Comparison of ENCODE assay signal across 26 cellular contexts in genomic region chr1:218679391-218679790, GRCh38.
DNase-seq lines count a peak whose midpoint lies in the region; ATAC-seq, FAIRE-seq and TF ChIP-seq lines count a peak whose summit lies in the region.
"Had no signal": no experiment of that assay in that cellular context is flagged by ENCODE, and none has a peak within 500 bp of the region (broad histone marks: within the 10 kb centered on the region; RNA-seq: fewer than 3 reads in every experiment).

No MANE protein-coding gene starts in this region.

- H3K27ac ChIP-seq in breast epithelium (no peak overlapping the region), foreskin keratinocyte (no peak overlapping the region), uterus (no peak overlapping the region)
- H3K27ac ChIP-seq: 22Rv1, SJCRH30 had no signal

- peak overlapping the region; percentile 11 for H3K4me2 ChIP-seq in skeletal muscle satellite cell (ENCODE audit: low read length)

- no peak for FAIRE-seq in bronchial epithelial cell (lab: Jason Lieb, UNC)
- FAIRE-seq: GM19239 had no signal

- peak; percentile 24 for ATAC-seq in foreskin keratinocyte
- ATAC-seq: PC-3, Right ventricle myocardium inferior had no signal

- peak; percentile 56 for DNase-seq in MCF 10A (ENCODE audit: unreplicated experiment)
- DNase-seq in breast epithelium (ENCODE audit: low spot score in 2 of 2), result no peak
- peak; percentile 49 for DNase-seq in bronchial epithelial cell (ENCODE audit: low read depth)
- DNase-seq in foreskin keratinocyte, result peak in 1 of 2 donors; percentile 50
- no peak for DNase-seq in uterus
- DNase-seq in activated CD8-positive, alpha-beta memory T cell treated with anti-CD3 and anti-CD28 coated beads for 24 hours, result no peak
- DNase-seq in DMS 273 (lab: John Stamatoyannopoulos, UW; ENCODE audit: unreplicated experiment), result no peak
- DNase-seq: BE2C; CD8-positive, alpha-beta memory T cell; DMS79 treated with DMSO at 0.1 percent for 48 hours; H7; Karpas-422; NCI-H1092 treated with DMSO at 0.1 percent for 48 hours; NCI-H146; NCI-H1930; NCI-H2107; NCI-H524 treated with DMSO at 0.1 percent for 48 hours; NCI-H82; NK-92 treated with Interleukin-12 subunit alpha and Interleukin-12 subunit beta, amount 100 ng/mL, for 24 hours; PC-3; SJCRH30 had no signal

- H3K27me3 ChIP-seq in breast epithelium (no peaks in the 10 kb centered on the region), bronchial epithelial cell (ENCODE audit: control insufficient read depth, insufficient read depth, low read length) (no peaks in the 10 kb centered on the region), foreskin keratinocyte (no peaks in the 10 kb centered on the region), skeletal muscle satellite cell (ENCODE audit: control insufficient read depth, insufficient read depth, low read length) (no peaks in the 10 kb centered on the region), uterus (no peaks in the 10 kb centered on the region)
- H3K27me3 ChIP-seq: BE2C, SJCRH30 had no signal

- H3K4me1 ChIP-seq in breast epithelium, result no peaks in the 10 kb centered on the region
- H3K4me1 ChIP-seq in foreskin keratinocyte, result peaks cover 36% of the 10 kb centered on the region
- H3K4me1 ChIP-seq in skeletal muscle satellite cell (ENCODE audit: control insufficient read depth, insufficient read depth, low read length), result peaks cover 33% of the 10 kb centered on the region
- no peaks in the 10 kb centered on the region for H3K4me1 ChIP-seq in uterus
- H3K4me1 ChIP-seq: BE2C had no signal

- no peaks in the 10 kb centered on the region for H3K9me3 ChIP-seq in breast epithelium
- H3K9me3 ChIP-seq in skeletal muscle satellite cell (replicated peaks; ENCODE audit: low read length), result no peaks in the 10 kb centered on the region
- no peaks in the 10 kb centered on the region for H3K9me3 ChIP-seq in uterus
- H3K9me3 ChIP-seq: BE2C had no signal

- no TSS peak for BruUV-seq in MCF 10A (replicated peaks; lab: Mats Ljungman, UMichigan)

- H3K9me3 Mint-ChIP-seq in MCF 10A (ENCODE audit: unreplicated experiment), result peaks cover 7% of the 10 kb centered on the region

- no peaks in the 10 kb centered on the region for H3K27me3 Mint-ChIP-seq in MCF 10A (ENCODE audit: insufficient read depth, unreplicated experiment)
- H3K27me3 Mint-ChIP-seq: CD8-positive, alpha-beta memory T cell had no signal

- intact Hi-C loops in MCF 10A (cut with micrococcal nuclease), result no loop called here
- intact Hi-C loops in breast epithelium (cut with DNase I; ENCODE audit: low total_unique reads), result no loop called here
- intact Hi-C loops in uterus (cut with DNase I; ENCODE audit: low total_unique reads), result no loop called here

- H3K36me3 Mint-ChIP-seq in MCF 10A (ENCODE audit: insufficient read depth, unreplicated experiment), result no peaks in the 10 kb centered on the region
- H3K36me3 Mint-ChIP-seq: CD14-positive monocyte; CD8-positive, alpha-beta memory T cell had no signal

- TF ChIP-seq CTCF in MCF 10A (IDR thresholded peaks at IDR 0.05; ENCODE audit: unreplicated experiment), result no peak
- no peak for TF ChIP-seq CTCF in breast epithelium (IDR thresholded peaks at IDR 0.05)
- TF ChIP-seq CTCF in bronchial epithelial cell (IDR thresholded peaks at IDR 0.05; ENCODE audit: insufficient read depth, low read length, severe bottlenecking), result no peak
- no peak for TF ChIP-seq CTCF in foreskin keratinocyte (conservative IDR thresholded peaks at IDR 0.05)
- TF ChIP-seq CTCF in uterus (IDR thresholded peaks at IDR 0.05), result no peak

- no peak overlapping the region for H3K9ac ChIP-seq in skeletal muscle satellite cell (ENCODE audit: low read depth, low read length)

- POLR2A ChIA-PET in MCF 10A (lab: Yijun Ruan, JAX), result interaction anchor here (0.7 to 1.8 kb wide), 10 partner anchors 10 to 335 kb away, joined by 3 to 14 read pairs (median 4); no protein-coding TSS in a partner anchor

- no peak overlapping the region for H3K4me3 ChIP-seq in breast epithelium
- H3K4me3 ChIP-seq in bronchial epithelial cell (ENCODE audit: low read depth, low read length), result no peak overlapping the region
- no peak overlapping the region for H3K4me3 ChIP-seq in skeletal muscle satellite cell (ENCODE audit: low read length)
- no peak overlapping the region for H3K4me3 ChIP-seq in uterus
- H3K4me3 ChIP-seq: SJCRH30 had no signal

- CTCF ChIA-PET in MCF 10A (lab: Yijun Ruan, JAX), result interaction anchor here (0.6 to 1.5 kb wide), 9 partner anchors 13 to 707 kb away, joined by 3 to 6 read pairs (median 4); no protein-coding TSS in a partner anchor

- H3K36me3 ChIP-seq in breast epithelium (no peaks in the 10 kb centered on the region), bronchial epithelial cell (ENCODE audit: control insufficient read depth, insufficient read depth, low read length) (no peaks in the 10 kb centered on the region), skeletal muscle satellite cell (ENCODE audit: insufficient read depth, low read length) (no peaks in the 10 kb centered on the region), uterus (no peaks in the 10 kb centered on the region)
- H3K36me3 ChIP-seq: BE2C, SJCRH30 had no signal

- no peak for TF ChIP-seq POLR2A in breast epithelium (IDR thresholded peaks at IDR 0.05)
- TF ChIP-seq POLR2A in uterus (IDR thresholded peaks at IDR 0.05), result no peak

- H3K27ac Mint-ChIP-seq in MCF 10A (ENCODE audit: low read depth, unreplicated experiment), result no peak overlapping the region
- H3K27ac Mint-ChIP-seq: CD14-positive monocyte; CD8-positive, alpha-beta memory T cell had no signal

- no peaks in the 10 kb centered on the region for H3K4me1 Mint-ChIP-seq in MCF 10A (ENCODE audit: insufficient read depth, unreplicated experiment)
- H3K4me1 Mint-ChIP-seq: CD14-positive monocyte; CD8-positive, alpha-beta memory T cell had no signal

- H3K4me3 Mint-ChIP-seq in MCF 10A (ENCODE audit: unreplicated experiment), result no peak overlapping the region
- H3K4me3 Mint-ChIP-seq: CD14-positive monocyte; CD8-positive, alpha-beta memory T cell had no signal

Comparison
In these comparisons a context has a peak if more than half of its experiments do, and no peak if none do; other contexts are left out.
1. DNase-seq: peak in MCF 10A (single experiment) and bronchial epithelial cell (single experiment); none in breast epithelium (0 of 2), uterus (0 of 2), activated CD8-positive, alpha-beta memory T cell treated with anti-CD3 and anti-CD28 coated beads for 24 hours (single experiment) and DMS 273 (single experiment).